In the genomic region with DNA sequence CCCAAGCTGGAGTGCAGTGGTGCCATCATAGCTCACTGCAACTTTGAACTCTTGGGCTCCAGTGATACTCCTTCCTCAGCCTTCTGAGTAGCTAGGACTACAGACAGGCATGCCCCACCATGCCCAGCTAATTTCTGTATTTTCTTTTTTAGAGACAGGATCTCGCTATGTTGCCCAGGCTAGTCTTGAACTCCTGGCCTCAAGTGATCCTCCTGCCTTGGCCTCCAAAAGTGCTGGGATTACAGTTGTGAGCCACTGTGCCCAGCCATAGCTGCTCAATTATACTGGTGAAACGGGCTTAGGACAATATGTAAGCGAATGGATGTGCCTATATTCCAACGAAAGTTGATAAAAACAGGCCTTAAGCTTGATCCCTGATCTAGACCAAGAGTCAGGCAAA, we compare ENCODE assay signal across 1 cellular context.
A peak's percentile ranks its signal among the peaks of the same experiment; 100 is the strongest.
TF ChIP-seq lines count a peak whose summit lies in the region.

No MANE protein-coding gene starts in this region.

TF ChIP-seq in WTC11, 78 proteins besides CTCF, POLR2A, EP300 and RAD21:
- TF ChIP-seq ZNF121 (CRISPR knock-in tag; IDR thresholded peaks at IDR 0.05) (peak; percentile 81), NR3C1 (CRISPR knock-in tag; conservative IDR thresholded peaks at IDR 0.05; ENCODE audit: low read depth) (no peak)
- TF ChIP-seq, protein P1, sequence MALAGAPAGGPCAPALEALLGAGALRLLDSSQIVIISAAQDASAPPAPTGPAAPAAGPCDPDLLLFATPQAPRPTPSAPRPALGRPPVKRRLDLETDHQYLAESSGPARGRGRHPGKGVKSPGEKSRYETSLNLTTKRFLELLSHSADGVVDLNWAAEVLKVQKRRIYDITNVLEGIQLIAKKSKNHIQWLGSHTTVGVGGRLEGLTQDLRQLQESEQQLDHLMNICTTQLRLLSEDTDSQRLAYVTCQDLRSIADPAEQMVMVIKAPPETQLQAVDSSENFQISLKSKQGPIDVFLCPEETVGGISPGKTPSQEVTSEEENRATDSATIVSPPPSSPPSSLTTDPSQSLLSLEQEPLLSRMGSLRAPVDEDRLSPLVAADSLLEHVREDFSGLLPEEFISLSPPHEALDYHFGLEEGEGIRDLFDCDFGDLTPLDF (CRISPR knock-in tag; IDR thresholded peaks at IDR 0.05) = no peak
